In the genomic region with DNA sequence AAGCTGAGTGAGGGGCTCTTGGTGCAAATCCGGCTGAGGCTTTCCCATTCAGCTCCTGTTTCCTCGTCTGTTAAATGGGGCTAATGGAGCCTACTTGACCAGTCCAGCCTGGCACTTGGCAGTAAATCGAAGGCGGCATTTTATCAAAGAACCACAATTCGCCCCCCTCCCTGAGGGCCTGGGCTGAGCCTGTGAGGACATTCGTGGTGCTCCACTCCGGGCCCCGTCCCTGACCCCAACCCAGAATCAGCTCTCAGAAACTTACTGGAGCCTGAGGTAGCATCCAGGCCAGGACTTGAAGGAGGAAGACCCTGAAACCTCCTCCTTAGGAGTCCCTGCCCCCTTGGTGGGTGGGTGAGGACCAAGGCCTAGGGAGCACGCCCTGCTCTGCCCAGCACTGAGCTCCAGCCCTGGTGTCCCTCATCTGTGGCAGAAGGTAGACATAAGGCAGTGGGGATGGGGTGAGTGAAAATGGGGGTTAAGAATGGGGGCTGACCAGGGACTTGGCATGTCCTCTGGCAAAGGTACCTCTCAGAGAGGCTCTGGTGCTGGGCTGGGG, we compare ENCODE assay signal across 10 cellular contexts. TPM values are rescaled to one million over a fixed set of nuclear protein-coding genes. Genes with fewer than 3 reads are reported as not detected.
DNase-seq lines count a peak whose midpoint lies in the region; ATAC-seq and TF ChIP-seq lines count a peak whose summit lies in the region.
"Had no signal": no experiment of that assay in that cellular context is flagged by ENCODE, and none has a peak within 500 bp of the region (broad histone marks: within the 10 kb centered on the region; RNA-seq: fewer than 3 reads in every experiment).

No MANE protein-coding gene starts in this region.

- peak overlapping the region; percentile 79 for H3K27ac Mint-ChIP-seq in CD4-positive, alpha-beta T cell
- H3K27ac Mint-ChIP-seq in immature natural killer cell, result peak overlapping the region; percentile 23 to 74 (median 32)

- CTCF ChIA-PET in CD4-positive, alpha-beta T cell (lab: Charles Lee), result interaction anchor here (1.5 to 6.8 kb wide), 3 partner anchors 13 to 96 kb away, joined by 4 to 59 read pairs (median 28); no protein-coding TSS in a partner anchor

- H3K9me3 Mint-ChIP-seq in CD4-positive, alpha-beta T cell, result no peaks in the 10 kb centered on the region
- H3K9me3 Mint-ChIP-seq in immature natural killer cell, result no peaks in the 10 kb centered on the region

- no peak overlapping the region for H3K4me3 ChIP-seq in RWPE2 (ENCODE audit: severe bottlenecking)
- no peak overlapping the region for H3K4me3 ChIP-seq in skeletal muscle tissue (ENCODE audit: low read length in 3 of 3)

- peaks cover 66% of the 10 kb centered on the region for H3K4me1 Mint-ChIP-seq in CD4-positive, alpha-beta T cell (ENCODE audit: low read depth)
- peaks cover 22 to 28% of the 10 kb centered on the region in 2 donors for H3K4me1 Mint-ChIP-seq in immature natural killer cell

- no peak for TF ChIP-seq CTCF in CD4-positive, alpha-beta T cell (IDR thresholded peaks at IDR 0.05)
- no peak for TF ChIP-seq CTCF in RWPE2 (IDR thresholded peaks at IDR 0.05; ENCODE audit: poor library complexity, severe bottlenecking)

- H3K36me3 Mint-ChIP-seq in CD4-positive, alpha-beta T cell (ENCODE audit: low read depth), result peaks cover 79% of the 10 kb centered on the region
- H3K36me3 Mint-ChIP-seq in immature natural killer cell, result peaks cover 5 to 15% (median 15%) of the 10 kb centered on the region in 3 donors

- H3K4me3 Mint-ChIP-seq in CD4-positive, alpha-beta T cell, result peak overlapping the region; percentile 66
- no peak overlapping the region for H3K4me3 Mint-ChIP-seq in immature natural killer cell

- peak overlapping the region; percentile 60 for H3K27ac ChIP-seq in CD4-positive, alpha-beta T cell (ENCODE audit: low read depth, low read length)
- H3K27ac ChIP-seq in RWPE2 (ENCODE audit: poor library complexity, severe bottlenecking) (peak overlapping the region; percentile 79), skeletal muscle tissue (ENCODE audit: low read depth, low read length) (peak overlapping the region; percentile 71)

- H3K36me3 ChIP-seq in RWPE2 (ENCODE audit: low read depth) (peaks cover 12% of the 10 kb centered on the region), skeletal muscle tissue (ENCODE audit: control insufficient read depth in 3 of 3, insufficient read depth in 3 of 3, low read length in 3 of 3) (peaks cover 18 to 24% (median 22%) of the 10 kb centered on the region in 3 donors)

- no peak for DNase-seq in CD4-positive, alpha-beta T cell
- DNase-seq in RWPE2 (ENCODE audit: low spot score) (no peak), immature natural killer cell (no peak), SIG-M5 (lab: John Stamatoyannopoulos, UW) (no peak), SW480 (ENCODE audit: low spot score) (no peak), HT-29 (ENCODE audit: low spot score) (no peak)
- DNase-seq: NCI-H2171; stimulated activated CD4-positive, alpha-beta T cell treated with anti-CD3 and anti-CD28 coated beads, Interleukin-2, amount 100 ng/mL, for 24 hours had no signal

- no peaks in the 10 kb centered on the region for H3K9me3 ChIP-seq in CD4-positive, alpha-beta T cell (ENCODE audit: control insufficient read depth, low read length)
- no peaks in the 10 kb centered on the region for H3K9me3 ChIP-seq in RWPE2 (ENCODE audit: severe bottlenecking)
- H3K9me3 ChIP-seq in skeletal muscle tissue (ENCODE audit: control insufficient read depth in 3 of 3, low read length in 3 of 3), result no peaks in the 10 kb centered on the region

- peak overlapping the region in 1 of 3 donors; percentile 70 for H3K9ac ChIP-seq in skeletal muscle tissue (ENCODE audit: low read depth in 1 of 3, low read length in 3 of 3)

- no peaks in the 10 kb centered on the region for H3K27me3 Mint-ChIP-seq in CD4-positive, alpha-beta T cell
- peaks cover 0 to 4% (median 2%) of the 10 kb centered on the region in 3 donors for H3K27me3 Mint-ChIP-seq in immature natural killer cell (ENCODE audit: low read depth in 3 of 3)

- no peak for ATAC-seq in CD4-positive, alpha-beta T cell (ENCODE audit: poor library complexity)
- ATAC-seq in RWPE2 (ENCODE audit: low read depth) (no peak), GM18858 (IDR thresholded peaks at IDR 0.05; ENCODE audit: unreplicated experiment) (no peak)

- peaks cover 22% of the 10 kb centered on the region for H3K4me1 ChIP-seq in RWPE2 (ENCODE audit: insufficient read depth, poor library complexity, severe bottlenecking)
- peaks cover 35 to 43% (median 37%) of the 10 kb centered on the region in 3 donors for H3K4me1 ChIP-seq in skeletal muscle tissue (ENCODE audit: control insufficient read depth in 3 of 3, insufficient read depth in 3 of 3, low read length in 3 of 3)

- H3K27me3 ChIP-seq in CD4-positive, alpha-beta T cell (ENCODE audit: control insufficient read depth, insufficient read depth, low read length), result no peaks in the 10 kb centered on the region
- H3K27me3 ChIP-seq in RWPE2 (ENCODE audit: insufficient read depth, poor library complexity, severe bottlenecking), result no peaks in the 10 kb centered on the region
- H3K27me3 ChIP-seq in skeletal muscle tissue (ENCODE audit: control insufficient read depth in 3 of 3, insufficient read depth in 3 of 3, low read length in 3 of 3), result no peaks in the 10 kb centered on the region

- intact Hi-C loops in CD4-positive, alpha-beta T cell (cut with DNase I, micrococcal nuclease), result no loop called here

- POLR2A ChIA-PET in CD4-positive, alpha-beta T cell (lab: Charles Lee), result interaction anchor here (1.0 to 9.8 kb wide), 7 partner anchors 14 to 133 kb away, joined by 3 to 268 read pairs (median 83); a partner anchor contains a TSS

RNA-seq across cellular contexts. Expression of a gene that starts 2.1 kb away (rescaled TPM):
- 1 to 10 TPM; 7.9 to 8.8 TPM for total RNA-seq in CD4-positive, alpha-beta T cell
- polyA plus RNA-seq in immature natural killer cell, result 10 to 100 TPM in 2 of 3 donors, 1 to 10 TPM in 1; 9.3 to 16.9 (median 11.8) TPM
- total RNA-seq in skeletal muscle tissue, result 2.6 TPM
- total RNA-seq in HT-29 (2014; rRNA removed; shearing (Covaris generic)), result 1.5 and 2.0 TPM in 2 replicates

RNA-seq across cellular contexts. Expression of a gene that starts 24.8 kb away (rescaled TPM):
- total RNA-seq in CD4-positive, alpha-beta T cell, result 10 to 100 TPM; 13.9 to 16.7 TPM
- polyA plus RNA-seq in immature natural killer cell, result 10 to 100 TPM in 2 of 3 donors, 1 to 10 TPM in 1; 7.5 to 22.3 (median 16.6) TPM
- 0.52 TPM for total RNA-seq in skeletal muscle tissue
- not detected in 2 replicates for total RNA-seq in HT-29 (2014; rRNA removed; shearing (Covaris generic))

RNA-seq across cellular contexts. Expression of a gene that starts 35.3 kb away (rescaled TPM):
- total RNA-seq in CD4-positive, alpha-beta T cell, result 10 to 100 TPM; 38.9 to 41.8 TPM
- polyA plus RNA-seq in immature natural killer cell, result 10 to 100 TPM; 46.2 to 59.9 (median 49.2) TPM
- 7.3 TPM for total RNA-seq in skeletal muscle tissue
- total RNA-seq in HT-29 (2014; rRNA removed; shearing (Covaris generic)), result 17.2 and 17.4 TPM in 2 replicates

RNA-seq across cellular contexts. Expression of a gene that starts 44.9 kb away (rescaled TPM):
- under 1 TPM; 0.17 to 0.30 TPM for total RNA-seq in CD4-positive, alpha-beta T cell
- 1 to 10 TPM in 1 of 3 donors, under 1 TPM in 1, not detected in 1; 0.29 to 1.0 TPM for polyA plus RNA-seq in immature natural killer cell
- 0.52 TPM for total RNA-seq in skeletal muscle tissue
- total RNA-seq in HT-29 (2014; rRNA removed; shearing (Covaris generic)), result 48.5 and 50.2 TPM in 2 replicates
